ENCODE assay signal across 15 cellular contexts in genomic region chr17:13362341-13363122, GRCh38.
DNase-seq lines count a peak whose midpoint lies in the region; ATAC-seq, FAIRE-seq and TF ChIP-seq lines count a peak whose summit lies in the region.
"Had no signal": no experiment of that assay in that cellular context is flagged by ENCODE, and none has a peak within 500 bp of the region (broad histone marks: within the 10 kb centered on the region; RNA-seq: fewer than 3 reads in every experiment).

No MANE protein-coding gene starts in this region.

- H2BK5ac ChIP-seq in mesenchymal stem cell (ENCODE audit: low read depth, low read length, poor library complexity, severe bottlenecking): no peak overlapping the region

- H3K27me3 ChIP-seq in bronchial epithelial cell (ENCODE audit: control insufficient read depth, insufficient read depth, low read length): no peaks in the 10 kb centered on the region
- H3K27me3 ChIP-seq in mesenchymal stem cell (ENCODE audit: control insufficient read depth in 1 of 2, insufficient read depth in 1 of 2, low read length in 2 of 2): no peaks in the 10 kb centered on the region
- peaks cover 0 to 4% (median 0%) of the 10 kb centered on the region in 4 donors for H3K27me3 ChIP-seq in pancreas
- H3K27me3 ChIP-seq: neutrophil had no signal

- H3K27ac ChIP-seq in mesenchymal stem cell (ENCODE audit: low read length, poor library complexity, severe bottlenecking) (no peak overlapping the region), pancreas (no peak overlapping the region)
- H3K27ac ChIP-seq: neutrophil had no signal

- H2BK12ac ChIP-seq in mesenchymal stem cell (ENCODE audit: low read length in 2 of 2): no peak overlapping the region

- no peak for FAIRE-seq in bronchial epithelial cell (lab: Jason Lieb, UNC)
- no peak for FAIRE-seq in pancreas (lab: Jason Lieb, UNC)
- FAIRE-seq: colon had no signal

- no peak for ATAC-seq in pancreas
- no peak for ATAC-seq in GM21717 (IDR thresholded peaks at IDR 0.05; ENCODE audit: unreplicated experiment)
- ATAC-seq: stimulated activated effector memory CD8-positive, alpha-beta T cell treated with anti-CD3 and anti-CD28 coated beads, Interleukin-12 subunit alpha, Interleukin-12 subunit beta, amount 100 ng/mL, for 72 hours had no signal

- intact Hi-C loops in pancreas (cut with DNase I): no loop called here

- H2AFZ ChIP-seq in mesenchymal stem cell (ENCODE audit: low read depth, low read length): peak overlapping the region; percentile 51

- TF ChIP-seq CTCF in LNCaP clone FGC (IDR thresholded peaks at IDR 0.05; ENCODE audit: control insufficient read depth, extremely low read depth, insufficient read depth) (no peak), bronchial epithelial cell (IDR thresholded peaks at IDR 0.05; ENCODE audit: insufficient read depth, low read length, severe bottlenecking) (no peak), pancreas (IDR thresholded peaks at IDR 0.05) (no peak)

- DNase-seq in AG20443 (ENCODE audit: low spot score): peak; percentile 33
- DNase-seq in LNCaP clone FGC (ENCODE audit: low read depth): no peak
- peak; percentile 50 for DNase-seq in bronchial epithelial cell (ENCODE audit: low read depth)
- DNase-seq in mesenchymal stem cell: peak; percentile 22
- DNase-seq in pancreas: no peak
- no peak for DNase-seq in medulla oblongata (ENCODE audit: extremely low spot score)
- DNase-seq in stimulated activated CD4-positive, alpha-beta T cell treated with anti-CD3 and anti-CD28 coated beads, Interleukin-15, amount 100 ng/mL, for 24 hours: no peak
- DNase-seq: CD4-positive, alpha-beta T cell; foreskin melanocyte; NCI-H2081 treated with DMSO at 0.1 percent for 48 hours; OCI-M1 had no signal

- H3K18ac ChIP-seq in mesenchymal stem cell (ENCODE audit: low read depth in 1 of 2, low read length in 2 of 2): no peak overlapping the region

- WGBS in mesenchymal stem cell: 42% methylated on average over 4 of the region's 9 CpGs
- WGBS in pancreas, 2 donors: 61 to 71% methylated on average over 9 of the region's 9 CpGs

- H3K36me3 ChIP-seq in bronchial epithelial cell (ENCODE audit: control insufficient read depth, insufficient read depth, low read length) (no peaks in the 10 kb centered on the region), mesenchymal stem cell (ENCODE audit: control insufficient read depth in 1 of 2, insufficient read depth in 2 of 2, low read depth in 1 of 2, low read length in 2 of 2) (no peaks in the 10 kb centered on the region), pancreas (no peaks in the 10 kb centered on the region)
- H3K36me3 ChIP-seq: neutrophil had no signal

- H3K4me2 ChIP-seq in mesenchymal stem cell (ENCODE audit: low read length, poor library complexity, severe bottlenecking): peak overlapping the region; percentile 21

- H4K8ac ChIP-seq in mesenchymal stem cell (ENCODE audit: low read length): no peak overlapping the region

- H3K14ac ChIP-seq in mesenchymal stem cell (ENCODE audit: low read length in 2 of 2): no peak overlapping the region

- H2BK120ac ChIP-seq in mesenchymal stem cell (ENCODE audit: low read depth, low read length): no peak overlapping the region

- H4K91ac ChIP-seq in mesenchymal stem cell (ENCODE audit: low read length): no peak overlapping the region

- no peak overlapping the region for H3K23ac ChIP-seq in mesenchymal stem cell (ENCODE audit: low read length in 2 of 2)

- H3K4me1 ChIP-seq in mesenchymal stem cell (ENCODE audit: control insufficient read depth, insufficient read depth, low read depth, low read length) (peaks cover 2% of the 10 kb centered on the region), pancreas (no peaks in the 10 kb centered on the region)

- H3K79me1 ChIP-seq in mesenchymal stem cell (replicated peaks; ENCODE audit: low read length, poor library complexity, severe bottlenecking): no peaks in the 10 kb centered on the region

- H2AK5ac ChIP-seq in mesenchymal stem cell (ENCODE audit: low read length, severe bottlenecking): no peak overlapping the region

- H2BK15ac ChIP-seq in mesenchymal stem cell (ENCODE audit: low read depth, poor library complexity, severe bottlenecking): no peak overlapping the region

- H3K9ac ChIP-seq in mesenchymal stem cell (ENCODE audit: low read length): peak overlapping the region; percentile 42

- peak overlapping the region; percentile 16; the same call in 1 of the 2 replicates for H3K4me3 ChIP-seq in LNCaP clone FGC (ENCODE audit: low read depth, low read length)
- no peak overlapping the region for H3K4me3 ChIP-seq in bronchial epithelial cell (ENCODE audit: low read depth, low read length)
- H3K4me3 ChIP-seq in mesenchymal stem cell (ENCODE audit: insufficient read depth in 1 of 2, low read depth in 1 of 2, low read length in 2 of 2): peak overlapping the region in 1 of 2 experiments; percentile 51
- H3K4me3 ChIP-seq in pancreas: no peak overlapping the region

- H3K9me3 ChIP-seq in mesenchymal stem cell (ENCODE audit: control insufficient read depth, low read length) (no peaks in the 10 kb centered on the region), pancreas (no peaks in the 10 kb centered on the region)
- H3K9me3 ChIP-seq: neutrophil had no signal

- no peak overlapping the region for H3K4ac ChIP-seq in mesenchymal stem cell (ENCODE audit: low read depth in 1 of 2, low read length in 2 of 2)

Comparison
In these comparisons a context has a peak if more than half of its experiments do, and no peak if none do; other contexts are left out.
1. DNase-seq: peak in AG20443 (single experiment), bronchial epithelial cell (single experiment) and mesenchymal stem cell (single experiment); none in LNCaP clone FGC (single experiment), pancreas (0 of 6), medulla oblongata (single experiment) and stimulated activated CD4-positive, alpha-beta T cell treated with anti-CD3 and anti-CD28 coated beads, Interleukin-15, amount 100 ng/mL, for 24 hours (single experiment).